In the genomic region with DNA sequence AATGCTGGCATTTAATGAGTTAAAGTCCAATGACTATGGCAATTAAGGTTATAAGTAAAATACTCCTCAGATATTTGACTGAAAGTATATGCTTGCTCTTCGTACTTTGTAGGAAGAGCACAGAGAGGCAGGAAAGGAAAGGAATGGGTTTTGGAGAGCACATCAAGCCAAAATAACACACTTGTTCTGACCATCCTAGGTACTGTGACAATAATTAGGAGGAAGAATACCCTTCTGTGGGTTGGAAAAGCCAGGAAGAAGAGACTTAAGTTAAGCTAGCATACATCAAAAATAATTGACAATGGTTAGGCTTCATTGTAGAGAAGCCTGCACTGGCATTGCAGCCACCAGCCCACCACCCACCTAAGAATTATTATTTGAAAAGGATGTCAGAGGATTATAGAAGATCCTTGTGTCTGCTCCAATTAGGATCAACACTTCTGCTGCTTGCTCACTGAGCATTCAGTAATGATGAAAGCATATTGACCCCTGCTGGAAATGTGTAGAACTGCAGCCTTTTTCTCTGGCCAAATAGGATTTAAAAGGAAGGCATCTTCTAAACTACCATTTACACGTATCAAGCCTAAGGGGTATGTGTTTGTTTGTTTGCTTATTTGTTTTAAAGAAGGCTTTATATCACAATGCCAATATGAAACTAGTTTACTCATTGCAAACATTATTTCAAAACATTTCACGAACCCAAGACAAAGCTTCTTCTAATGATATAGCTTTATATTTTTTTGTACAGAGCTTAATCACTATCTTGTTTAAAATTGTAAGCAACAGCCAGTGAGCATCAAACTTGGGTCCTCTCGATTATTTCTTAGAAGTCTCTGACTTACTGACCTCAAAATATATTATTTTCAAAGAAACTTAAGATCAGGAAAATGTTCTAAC, we compare ENCODE assay signal across 8 cellular contexts.
A peak's percentile ranks its signal among the peaks of the same experiment; 100 is the strongest.
DNase-seq lines count a peak whose midpoint lies in the region; ATAC-seq lines count a peak whose summit lies in the region.

No MANE protein-coding gene starts in this region.

- DNase-seq in AG08396 (ENCODE audit: low spot score) (peak; percentile 38), NCI-H187 (lab: John Stamatoyannopoulos, UW) (peak; percentile 14 to 19), T-helper 17 cell (peak in 1 of 3 donors; percentile 13), cerebellum (ENCODE audit: low spot score) (peak; percentile 41), left lobe of liver (ENCODE audit: low spot score) (no peak)
- DNase-seq in stimulated activated CD4-positive, alpha-beta T cell treated with anti-CD3 and anti-CD28 coated beads, TNF-alpha, amount 100 ng/mL, for 48 hours (ENCODE audit: low read depth in 3 of 3) = peak; percentile 3 to 22 (median 5)

- peaks cover 2% of the 10 kb centered on the region for H3K9me3 ChIP-seq in T-helper 17 cell (ENCODE audit: control insufficient read depth, low read length, poor library complexity, severe bottlenecking)

- no peaks in the 10 kb centered on the region for H3K36me3 Mint-ChIP-seq in T-helper 17 cell (ENCODE audit: low read depth)

- no peak overlapping the region for H3K4me3 Mint-ChIP-seq in T-helper 17 cell

- H3K27ac Mint-ChIP-seq in T-helper 17 cell = no peak overlapping the region

- ATAC-seq in GM18511 (IDR thresholded peaks at IDR 0.05; ENCODE audit: unreplicated experiment) = peak; percentile 91
- peak; percentile 80 for ATAC-seq in HG03025 (IDR thresholded peaks at IDR 0.05; ENCODE audit: low FRiP score, unreplicated experiment)
- peak; percentile 71 for ATAC-seq in T-helper 17 cell
- ATAC-seq in left lobe of liver = peak; percentile 98

- no peaks in the 10 kb centered on the region for H3K4me1 Mint-ChIP-seq in T-helper 17 cell

- no peaks in the 10 kb centered on the region for H3K27me3 Mint-ChIP-seq in T-helper 17 cell
